17 cellular contexts compared by ENCODE assay signal in genomic region chr2:23430263-23430662, GRCh38. TPM values are rescaled to one million over a fixed set of nuclear protein-coding genes. Genes with fewer than 3 reads are reported as not detected.
DNase-seq lines count a peak whose midpoint lies in the region; ATAC-seq, FAIRE-seq and TF ChIP-seq lines count a peak whose summit lies in the region.
"Had no signal": no experiment of that assay in that cellular context is flagged by ENCODE, and none has a peak within 500 bp of the region (broad histone marks: within the 10 kb centered on the region; RNA-seq: fewer than 3 reads in every experiment).

No MANE protein-coding gene starts in this region.

- no peak for FAIRE-seq in RCC 7860 (lab: Jason Lieb, UNC)
- FAIRE-seq: TTC549 had no signal

- H2AFZ ChIP-seq in fibroblast of lung (ENCODE audit: low read length), result no peak overlapping the region

- no peak overlapping the region for H3K27ac ChIP-seq in RWPE2 (ENCODE audit: poor library complexity, severe bottlenecking)
- peak overlapping the region; percentile 43 for H3K27ac ChIP-seq in fibroblast of lung (ENCODE audit: insufficient read depth, low read length)
- peak overlapping the region; percentile 85 for H3K27ac ChIP-seq in rectal smooth muscle tissue (ENCODE audit: low read depth, low read length)
- H3K27ac ChIP-seq: BLaER1 treated with 17β-estradiol and CSF1 and Interleukin-3, amounts not matched to agents 10 nM and 100 nM; lower lobe of right lung had no signal

- H3K4me3 ChIP-seq in AG10803 (ENCODE audit: low read length) (no peak overlapping the region), RWPE2 (ENCODE audit: severe bottlenecking) (no peak overlapping the region), fibroblast of lung (replicated peaks in 1 of 4; ENCODE audit: control extremely low read depth in 1 of 4, insufficient read depth in 1 of 4, low read depth in 3 of 4, low read length in 4 of 4) (no peak overlapping the region), rectal smooth muscle tissue (ENCODE audit: low read length) (no peak overlapping the region)
- H3K4me3 ChIP-seq: BLaER1 treated with 17β-estradiol and CSF1 and Interleukin-3, amounts not matched to agents 10 nM and 100 nM; lower lobe of right lung had no signal

- H3K9me3 ChIP-seq in RWPE2 (ENCODE audit: severe bottlenecking) (no peaks in the 10 kb centered on the region), fibroblast of lung (ENCODE audit: control insufficient read depth, insufficient read depth, low read depth, low read length) (no peaks in the 10 kb centered on the region)
- H3K9me3 ChIP-seq: BLaER1 treated with 17β-estradiol and CSF1 and Interleukin-3, amounts not matched to agents 10 nM and 100 nM; lower lobe of right lung had no signal

- H3K36me3 ChIP-seq in RWPE2 (ENCODE audit: low read depth), result no peaks in the 10 kb centered on the region
- H3K36me3 ChIP-seq in fibroblast of lung (ENCODE audit: control insufficient read depth, insufficient read depth, low read length), result no peaks in the 10 kb centered on the region
- no peaks in the 10 kb centered on the region for H3K36me3 ChIP-seq in rectal smooth muscle tissue (ENCODE audit: control insufficient read depth, insufficient read depth, low read length)
- H3K36me3 ChIP-seq: BLaER1 treated with 17β-estradiol and CSF1 and Interleukin-3, amounts not matched to agents 10 nM and 100 nM; lower lobe of right lung had no signal

- DNase-seq in AG10803 (ENCODE audit: low read depth) (peak; percentile 83), RWPE2 (ENCODE audit: low spot score) (no peak), fibroblast of lung (ENCODE audit: low read depth in 2 of 2) (peak; percentile 85 to 95), RCC 7860 (ENCODE audit: low spot score) (no peak), DMS79 treated with DMSO at 0.1 percent for 48 hours (lab: John Stamatoyannopoulos, UW) (no peak), NCI-H1092 (lab: John Stamatoyannopoulos, UW) (no peak)
- DNase-seq in activated effector memory CD4-positive, alpha-beta T cell treated with Interleukin-2 at 50 U/mL for 16 hours, result no peak
- DNase-seq: activated naive CD8-positive, alpha-beta T cell treated with anti-CD3 and anti-CD28 coated beads, Interleukin-2, amount 10 ng/mL, durations not matched to agents 7 days and 5 days; effector memory CD4-positive, alpha-beta T cell; hypothalamus; lower lobe of right lung; NCI-H146; Right ventricle myocardium superior had no signal

- no peaks in the 10 kb centered on the region for H4K20me1 ChIP-seq in fibroblast of lung (ENCODE audit: control insufficient read depth, extremely low read depth, insufficient read depth, low read length)
- H4K20me1 ChIP-seq: BLaER1 treated with 17β-estradiol and CSF1 and Interleukin-3, amounts not matched to agents 10 nM and 100 nM had no signal

- TF ChIP-seq CTCF in AG10803 (conservative IDR thresholded peaks at IDR 0.05; ENCODE audit: low read length), result no peak
- no peak for TF ChIP-seq CTCF in RWPE2 (IDR thresholded peaks at IDR 0.05; ENCODE audit: poor library complexity, severe bottlenecking)
- TF ChIP-seq CTCF in fibroblast of lung (conservative IDR thresholded peaks at IDR 0.05 in 1 of 2, IDR thresholded peaks at IDR 0.05 in 1 of 2; ENCODE audit: low read depth in 1 of 2, low read length in 2 of 2), result no peak

- H3K4me2 ChIP-seq in fibroblast of lung (ENCODE audit: extremely low read depth, insufficient read depth, low read length), result no peak overlapping the region
- H3K4me2 ChIP-seq: BLaER1 treated with 17β-estradiol and CSF1 and Interleukin-3, amounts not matched to agents 10 nM and 100 nM had no signal

- ATAC-seq in RWPE2 (ENCODE audit: low read depth), result peak; percentile 69
- ATAC-seq: HCT116 had no signal

- H3K4me1 ChIP-seq in RWPE2 (ENCODE audit: insufficient read depth, poor library complexity, severe bottlenecking), result no peaks in the 10 kb centered on the region
- H3K4me1 ChIP-seq in fibroblast of lung (ENCODE audit: control insufficient read depth, extremely low read depth, insufficient read depth, low read length), result peaks cover 16% of the 10 kb centered on the region
- peaks cover 39% of the 10 kb centered on the region for H3K4me1 ChIP-seq in rectal smooth muscle tissue (ENCODE audit: control insufficient read depth, insufficient read depth, low read length)
- H3K4me1 ChIP-seq: BLaER1 treated with 17β-estradiol and CSF1 and Interleukin-3, amounts not matched to agents 10 nM and 100 nM had no signal

- no peaks in the 10 kb centered on the region for H3K79me2 ChIP-seq in fibroblast of lung (ENCODE audit: control insufficient read depth, insufficient read depth, low read length)

- H3K27me3 ChIP-seq in RWPE2 (ENCODE audit: insufficient read depth, poor library complexity, severe bottlenecking) (no peaks in the 10 kb centered on the region), fibroblast of lung (ENCODE audit: control insufficient read depth, insufficient read depth, low read length) (no peaks in the 10 kb centered on the region), rectal smooth muscle tissue (ENCODE audit: control insufficient read depth, insufficient read depth, low read length) (no peaks in the 10 kb centered on the region)
- H3K27me3 ChIP-seq: BLaER1 treated with 17β-estradiol and CSF1 and Interleukin-3, amounts not matched to agents 10 nM and 100 nM had no signal

- no peak overlapping the region for H3K9ac ChIP-seq in fibroblast of lung (ENCODE audit: insufficient read depth, low read length)
- H3K9ac ChIP-seq in rectal smooth muscle tissue (ENCODE audit: low read length), result no peak overlapping the region
- H3K9ac ChIP-seq: BLaER1 treated with 17β-estradiol and CSF1 and Interleukin-3, amounts not matched to agents 10 nM and 100 nM had no signal

RNA-seq across cellular contexts. Expression of gene KLHL29, which starts 45.3 kb away (rescaled TPM):
- 4.9 and 7.9 TPM in 2 replicates for total RNA-seq in fibroblast of lung
- 4.2 and 7.1 TPM in 2 replicates for polyA plus RNA-seq in fibroblast of lung
- polyA plus RNA-seq in fibroblast of lung (2012), result 6.0 and 9.4 TPM in 2 replicates
- polyA minus RNA-seq in fibroblast of lung (ENCODE audit: low replicate concordance), result 6.0 and 9.9 TPM in 2 replicates

Comparison
In these comparisons a context has a peak if more than half of its experiments do, and no peak if none do; other contexts are left out.
1. DNase-seq: peak in AG10803 (single experiment) and fibroblast of lung (2 of 2); none in RWPE2 (single experiment), activated effector memory CD4-positive, alpha-beta T cell treated with Interleukin-2 at 50 U/mL for 16 hours (single experiment), RCC 7860 (single experiment), DMS79 treated with DMSO at 0.1 percent for 48 hours (single experiment) and NCI-H1092 (single experiment).